In genomic region chr14:102823546-102823945, GRCh38 we compare ENCODE assay signal across 24 cellular contexts.
"Had no signal": no experiment of that assay in that cellular context is flagged by ENCODE, and none has a peak within 500 bp of the region (broad histone marks: within the 10 kb centered on the region; RNA-seq: fewer than 3 reads in every experiment).

No MANE protein-coding gene starts in this region.

- H3K9me3 Mint-ChIP-seq: activated B cell treated with CpG ODN at 0.5 μM for 24 hours; activated naive CD4-positive, alpha-beta T cell treated with anti-CD3 and anti-CD28 coated beads, Interleukin-2, amount 10 ng/mL, durations not matched to agents 7 days and 5 days; activated naive CD8-positive, alpha-beta T cell treated with anti-CD3 and anti-CD28 coated beads, Interleukin-2, amount 10 ng/mL, durations not matched to agents 7 days and 5 days; T-cell had no signal

- H3K4me3 Mint-ChIP-seq: activated B cell treated with CpG ODN at 0.5 μM for 24 hours; activated CD8-positive, alpha-beta T cell treated with anti-CD3 and anti-CD28 coated beads, Interleukin-2, amount 10 ng/mL, durations not matched to agents 7 days and 5 days; activated naive CD4-positive, alpha-beta T cell treated with anti-CD3 and anti-CD28 coated beads, Interleukin-2, amount 10 ng/mL, durations not matched to agents 7 days and 5 days; activated naive CD8-positive, alpha-beta T cell treated with anti-CD3 and anti-CD28 coated beads, Interleukin-2, amount 10 ng/mL, durations not matched to agents 7 days and 5 days had no signal

- H3K27me3 Mint-ChIP-seq: activated B cell treated with CpG ODN at 0.5 μM for 24 hours; activated naive CD4-positive, alpha-beta T cell treated with anti-CD3 and anti-CD28 coated beads, Interleukin-2, amount 10 ng/mL, durations not matched to agents 7 days and 5 days; activated naive CD8-positive, alpha-beta T cell treated with anti-CD3 and anti-CD28 coated beads, Interleukin-2, amount 10 ng/mL, durations not matched to agents 7 days and 5 days; T-cell had no signal

- DNase-seq: activated B cell treated with CpG ODN at 0.5 μM for 24 hours; activated CD4-positive, alpha-beta T cell treated with anti-CD3 and anti-CD28 coated beads for 1 hour; activated CD4-positive, alpha-beta T cell treated with anti-CD3 and anti-CD28 coated beads, Interleukin-2, amount 50 U/mL, for 1 hour; activated CD8-positive, alpha-beta T cell treated with anti-CD3 and anti-CD28 coated beads, Interleukin-2, amount 10 ng/mL, durations not matched to agents 7 days and 5 days; activated gamma-delta T cell; activated naive CD4-positive, alpha-beta T cell treated with anti-CD3 and anti-CD28 coated beads, Interleukin-2, amount 10 ng/mL, durations not matched to agents 7 days and 5 days; activated naive CD8-positive, alpha-beta T cell treated with anti-CD3 and anti-CD28 coated beads, Interleukin-2, amount 10 ng/mL, durations not matched to agents 7 days and 5 days; aorta; caudate nucleus; colonic mucosa; MG63; MV-4-11; NCI-H1092 treated with DMSO at 0.1 percent for 48 hours; NCI-H1417 treated with DMSO at 0.1 percent for 48 hours; NCI-H2029; NCI-H2107; NCI-H345; NCI-H510A; NCI-H526 treated with DMSO at 0.1 percent for 48 hours; SIG-M5; T-cell; T-helper 2 cell; T1000 had no signal

- ATAC-seq: activated CD8-positive, alpha-beta T cell treated with anti-CD3 and anti-CD28 coated beads, Interleukin-2, amount 10 ng/mL, durations not matched to agents 7 days and 5 days; T-cell had no signal

- FAIRE-seq: TTC549 had no signal

- H3K27ac Mint-ChIP-seq: activated CD8-positive, alpha-beta T cell treated with anti-CD3 and anti-CD28 coated beads, Interleukin-2, amount 10 ng/mL, durations not matched to agents 7 days and 5 days; activated naive CD4-positive, alpha-beta T cell treated with anti-CD3 and anti-CD28 coated beads, Interleukin-2, amount 10 ng/mL, durations not matched to agents 7 days and 5 days; activated naive CD8-positive, alpha-beta T cell treated with anti-CD3 and anti-CD28 coated beads, Interleukin-2, amount 10 ng/mL, durations not matched to agents 7 days and 5 days had no signal
